Comparison of ENCODE assay signal across 18 cellular contexts in genomic region chr1:110002695-110003094, GRCh38. TPM values are rescaled to one million over a fixed set of nuclear protein-coding genes. Genes with fewer than 3 reads are reported as not detected.
DNase-seq lines count a peak whose midpoint lies in the region; ATAC-seq and TF ChIP-seq lines count a peak whose summit lies in the region.
"Had no signal": no experiment of that assay in that cellular context is flagged by ENCODE, and none has a peak within 500 bp of the region (broad histone marks: within the 10 kb centered on the region; RNA-seq: fewer than 3 reads in every experiment).

No MANE protein-coding gene starts in this region.

- intact Hi-C loops in Panc1 (cut with micrococcal nuclease; ENCODE audit: unreplicated experiment) = no loop called here

- 93% methylated on average over 1 of the region's 1 CpG for WGBS in smooth muscle cell (ENCODE audit: low lambda C conversion rate)

- H3K4me2 ChIP-seq in GM23338 (no peak overlapping the region), smooth muscle cell (peak overlapping the region; percentile 85)

- H3K27me3 Mint-ChIP-seq in GM23338 (ENCODE audit: insufficient read depth, low read depth, poor library complexity) = no peaks in the 10 kb centered on the region
- H3K27me3 Mint-ChIP-seq: stimulated activated naive CD8-positive, alpha-beta T cell treated with anti-CD3 and anti-CD28 coated beads, Interleukin-15, amount 100 ng/mL, for 72 hours had no signal

- in situ Hi-C loops in Panc1 (cut with HindIII; ENCODE audit: low pct_unique_long_range_greater_than_20kb, low sequenced_read_pairs) = no loop called here
- in situ Hi-C loops in G401 (cut with HindIII; ENCODE audit: low sequenced_read_pairs) = no loop called here

- H3K36me3 Mint-ChIP-seq in GM23338 (ENCODE audit: low read depth) = no peaks in the 10 kb centered on the region

- no peaks in the 10 kb centered on the region for H3K36me3 ChIP-seq in GM23338 (ENCODE audit: insufficient read depth)
- no peaks in the 10 kb centered on the region; the same call in 1 of the 2 replicates for H3K36me3 ChIP-seq in Panc1 (ENCODE audit: control insufficient read depth, insufficient read depth, low read length)
- no peaks in the 10 kb centered on the region for H3K36me3 ChIP-seq in smooth muscle cell (ENCODE audit: low read depth)
- H3K36me3 ChIP-seq: heart left ventricle had no signal

- H3K79me2 ChIP-seq in GM23338 (replicated peaks; ENCODE audit: insufficient read depth) = peaks cover 73% of the 10 kb centered on the region
- H3K79me2 ChIP-seq in smooth muscle cell (ENCODE audit: low read depth) = peaks cover 88% of the 10 kb centered on the region

- no peaks in the 10 kb centered on the region for H3K9me3 ChIP-seq in Panc1 (ENCODE audit: control insufficient read depth, insufficient read depth, low read depth, low read length)
- no peaks in the 10 kb centered on the region for H3K9me3 ChIP-seq in smooth muscle cell (replicated peaks; ENCODE audit: low read depth)
- H3K9me3 ChIP-seq: BLaER1, heart left ventricle, mucosa of descending colon had no signal

- POLR2A ChIA-PET in Panc1 (lab: Charles Lee) = no interaction called here

- no TSS peak for BruUV-seq in Panc1 (replicated peaks; lab: Mats Ljungman, UMichigan)

- H3K27ac ChIP-seq in GM23338 (ENCODE audit: low read depth) = peak overlapping the region; percentile 70; the same call in 1 of the 2 replicates
- peak overlapping the region; percentile 44; the same call in 1 of the 2 replicates for H3K27ac ChIP-seq in Panc1 (ENCODE audit: low read length)
- peak overlapping the region; percentile 88 for H3K27ac ChIP-seq in epithelial cell of prostate
- peak overlapping the region; percentile 95 for H3K27ac ChIP-seq in smooth muscle cell (ENCODE audit: low read depth)

- H3F3A ChIP-seq in GM23338 (replicated peaks; ENCODE audit: low read depth) (no peaks in the 10 kb centered on the region), smooth muscle cell (ENCODE audit: low read depth) (peaks cover 58% of the 10 kb centered on the region)

- H3K4me1 Mint-ChIP-seq in GM23338 = peaks cover 57% of the 10 kb centered on the region

- H3K4me3 ChIP-seq in GM23338 = no peak overlapping the region
- H3K4me3 ChIP-seq in Panc1 (ENCODE audit: low read depth in 2 of 2, low read length in 2 of 2) = no peak overlapping the region
- no peak overlapping the region for H3K4me3 ChIP-seq in smooth muscle cell
- H3K4me3 ChIP-seq: BLaER1, heart left ventricle, mucosa of descending colon had no signal

- peak overlapping the region; percentile 97; the same call in 1 of the 2 replicates for H3K27ac Mint-ChIP-seq in GM23338
- H3K27ac Mint-ChIP-seq: stimulated activated naive CD8-positive, alpha-beta T cell treated with anti-CD3 and anti-CD28 coated beads, Interleukin-15, amount 100 ng/mL, for 72 hours had no signal

- DNase-seq in GM23338 (ENCODE audit: low spot score) (no peak), Panc1 (ENCODE audit: low read depth, low spot score) (no peak), epithelial cell of prostate (ENCODE audit: low read depth, low spot score) (no peak), smooth muscle cell (lab: John Stamatoyannopoulos, UW; ENCODE audit: unreplicated experiment) (no peak), hippocampal formation (lab: John Stamatoyannopoulos, UW) (no peak), islet precursor cell (no peak), G401 (ENCODE audit: low spot score) (no peak), DMS79 (lab: John Stamatoyannopoulos, UW) (no peak)
- DNase-seq: activated effector memory CD4-positive, alpha-beta T cell treated with Interleukin-2 at 50 U/mL for 16 hours; amygdala; heart left ventricle; kidney; mucosa of descending colon; NCI-H510A treated with DMSO at 0.1 percent for 48 hours; stimulated activated CD4-positive, alpha-beta T cell treated with anti-CD3 and anti-CD28 coated beads, Interleukin-12 subunit alpha, Interleukin-12 subunit beta, amount 100 ng/mL, for 4 hours; stimulated activated naive CD8-positive, alpha-beta T cell treated with anti-CD3 and anti-CD28 coated beads, Interleukin-15, amount 100 ng/mL, for 72 hours had no signal

- H2AFZ ChIP-seq in GM23338 (no peak overlapping the region), smooth muscle cell (ENCODE audit: low read depth) (no peak overlapping the region)

- H3K9ac ChIP-seq in smooth muscle cell (ENCODE audit: low read depth) = peak overlapping the region; percentile 69
- H3K9ac ChIP-seq: BLaER1 had no signal

- H3K9me2 ChIP-seq in GM23338 (ENCODE audit: insufficient read depth) = no peaks in the 10 kb centered on the region

- CTCF ChIA-PET in Panc1 (lab: Charles Lee) = no interaction called here

- H3K4me1 ChIP-seq in GM23338 (ENCODE audit: insufficient read depth) = peaks cover 53% of the 10 kb centered on the region
- peaks cover 77% of the 10 kb centered on the region for H3K4me1 ChIP-seq in Panc1 (ENCODE audit: control insufficient read depth, insufficient read depth, low read length)
- H3K4me1 ChIP-seq in smooth muscle cell (ENCODE audit: low read depth) = peaks cover 51% of the 10 kb centered on the region

- no peak for TF ChIP-seq CTCF in GM23338 (conservative IDR thresholded peaks at IDR 0.05; ENCODE audit: low read depth in 2 of 2)
- no peak for TF ChIP-seq CTCF in Panc1 (IDR thresholded peaks at IDR 0.05)
- no peak for TF ChIP-seq CTCF in smooth muscle cell (IDR thresholded peaks at IDR 0.05; ENCODE audit: borderline replicate concordance, insufficient read depth, poor library complexity, severe bottlenecking)

- no peaks in the 10 kb centered on the region for H3K9me3 Mint-ChIP-seq in GM23338
- H3K9me3 Mint-ChIP-seq: stimulated activated naive CD8-positive, alpha-beta T cell treated with anti-CD3 and anti-CD28 coated beads, Interleukin-15, amount 100 ng/mL, for 72 hours had no signal

- no peak overlapping the region for H3K4me3 Mint-ChIP-seq in GM23338
- H3K4me3 Mint-ChIP-seq: stimulated activated naive CD8-positive, alpha-beta T cell treated with anti-CD3 and anti-CD28 coated beads, Interleukin-15, amount 100 ng/mL, for 72 hours had no signal

- H4K20me1 ChIP-seq in GM23338 (replicated peaks; ENCODE audit: insufficient read depth) (peaks cover 14% of the 10 kb centered on the region; the same call in 1 of the 2 replicates), smooth muscle cell (ENCODE audit: low read depth) (peaks cover 43% of the 10 kb centered on the region)

- ATAC-seq in GM23338 (no peak), Panc1 (no peak)
- ATAC-seq: esophagus mucosa; heart left ventricle; mucosa of descending colon; stimulated activated naive CD8-positive, alpha-beta T cell treated with anti-CD3 and anti-CD28 coated beads, Interleukin-15, amount 100 ng/mL, for 72 hours had no signal

- H3K27me3 ChIP-seq in GM23338 (ENCODE audit: insufficient read depth) = no peaks in the 10 kb centered on the region
- H3K27me3 ChIP-seq in Panc1 (ENCODE audit: control insufficient read depth, insufficient read depth, low read length) = no peaks in the 10 kb centered on the region
- H3K27me3 ChIP-seq in smooth muscle cell (ENCODE audit: low read depth) = no peaks in the 10 kb centered on the region
- H3K27me3 ChIP-seq: BLaER1, heart left ventricle had no signal

TF ChIP-seq in GM23338, 12 proteins besides CTCF, POLR2A, EP300 and RAD21 (continues in another document):
- no peak for TF ChIP-seq NANOG (IDR thresholded peaks at IDR 0.05; ENCODE audit: borderline replicate concordance)

RNA-seq across cellular contexts. Expression of gene AHCYL1, which starts 18.1 kb away (rescaled TPM):
- 60.4 and 63.3 TPM in 2 replicates for total RNA-seq in GM23338 (2014; rRNA removed; shearing (Covaris generic))
- polyA plus RNA-seq in GM23338 (2016; fragmentation: Nextera tagmentation; extraction: Ambion mirVana) (65.3 and 70.0 TPM in 2 replicates), smooth muscle cell (115 and 144 TPM in 2 replicates)
- total RNA-seq in Panc1 (2021; ENCODE audit: unreplicated experiment) (174 TPM), smooth muscle cell (77.3 and 79.5 TPM in 2 replicates)
- polyA plus RNA-seq in Panc1 (2012; ENCODE audit: insufficient read length) = 148 TPM
- total RNA-seq in G401 (2014; rRNA removed; shearing (Covaris generic)) = 20.5 and 24.2 TPM in 2 replicates

RNA-seq across cellular contexts. Expression of gene STRIP1, which starts 31.7 kb away (rescaled TPM):
- 50.6 and 63.1 TPM in 2 replicates for total RNA-seq in GM23338 (2014; rRNA removed; shearing (Covaris generic))
- polyA plus RNA-seq in GM23338 (2016; fragmentation: Nextera tagmentation; extraction: Ambion mirVana) (13.5 and 17.2 TPM in 2 replicates), smooth muscle cell (22.5 and 26.0 TPM in 2 replicates)
- total RNA-seq in Panc1 (2021; ENCODE audit: unreplicated experiment) (26.1 TPM), smooth muscle cell (26.2 and 31.2 TPM in 2 replicates)
- 16.4 TPM for polyA plus RNA-seq in Panc1 (2012; ENCODE audit: insufficient read length)
- 28.1 and 28.3 TPM in 2 replicates for total RNA-seq in G401 (2014; rRNA removed; shearing (Covaris generic))

Comparison
In these comparisons a context has a peak if more than half of its experiments do, and no peak if none do; other contexts are left out.
1. H3K27ac ChIP-seq: peak in every context shown above with its lines; median percentile 95 in smooth muscle cell; 88 in epithelial cell of prostate; 70 in GM23338; 44 in Panc1.